In the genomic region with DNA sequence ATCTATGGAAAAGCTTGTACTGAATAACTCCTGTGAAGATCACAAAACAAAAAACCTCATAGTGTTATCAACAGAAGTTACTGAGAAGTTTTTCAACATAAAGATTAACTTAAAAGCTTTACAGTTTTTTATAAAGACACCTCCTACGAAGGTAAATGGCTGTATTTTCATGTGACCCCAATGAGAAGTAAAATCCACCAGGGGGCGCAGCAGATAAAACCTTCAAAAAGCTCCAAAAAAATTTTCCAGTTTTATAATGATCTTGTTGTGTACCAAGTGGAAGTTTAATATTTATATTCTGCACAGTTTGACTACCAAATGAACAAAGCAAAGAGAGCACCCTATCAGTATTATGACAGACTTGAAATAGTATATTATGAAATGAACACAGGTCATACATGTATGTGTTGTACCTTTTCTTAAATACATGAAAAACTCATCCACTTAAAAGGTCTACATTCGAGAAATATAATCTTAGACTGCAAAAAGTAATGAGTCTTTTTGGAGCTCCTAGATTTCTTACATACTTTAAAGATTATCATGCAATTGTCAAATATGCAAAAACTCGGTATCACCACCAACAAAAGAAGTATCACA, we compare ENCODE assay signal across 8 cellular contexts. TPM values are rescaled to one million over a fixed set of nuclear protein-coding genes. Genes with fewer than 3 reads are reported as not detected.
A peak's percentile ranks its signal among the peaks of the same experiment; 100 is the strongest.
DNase-seq lines count a peak whose midpoint lies in the region; ATAC-seq and TF ChIP-seq lines count a peak whose summit lies in the region.

No MANE protein-coding gene starts in this region.

- peaks cover 91% of the 10 kb centered on the region for H3K79me2 ChIP-seq in osteoblast (ENCODE audit: insufficient read depth, low read length)

- H3K36me3 Mint-ChIP-seq in endodermal cell (ENCODE audit: low read depth): peaks cover 4% of the 10 kb centered on the region

- ATAC-seq in HG03108 (IDR thresholded peaks at IDR 0.05; ENCODE audit: unreplicated experiment) (no peak), HG03135 (IDR thresholded peaks at IDR 0.05; ENCODE audit: unreplicated experiment) (no peak)

- H4K20me1 ChIP-seq in osteoblast (ENCODE audit: insufficient read depth, low read length): peaks cover 42% of the 10 kb centered on the region

- H3K27me3 Mint-ChIP-seq in endodermal cell (ENCODE audit: insufficient read depth): no peaks in the 10 kb centered on the region

- H3K4me1 Mint-ChIP-seq in endodermal cell: peaks cover 12% of the 10 kb centered on the region

- DNase-seq in HK-2 (ENCODE audit: unreplicated experiment) (peak; percentile 9), T-helper 22 cell (ENCODE audit: low read depth) (peak; percentile 22), endodermal cell (no peak), osteoblast (ENCODE audit: insufficient read length, low spot score, missing footprints) (no peak)
- DNase-seq in activated CD8-positive, alpha-beta memory T cell treated with anti-CD3 and anti-CD28 coated beads, Interleukin-2, amount 50 U/mL, for 4 hours: no peak

- H3K27me3 ChIP-seq in endodermal cell (ENCODE audit: control insufficient read depth, insufficient read depth, low read length, poor library complexity, severe bottlenecking): no peaks in the 10 kb centered on the region
- no peaks in the 10 kb centered on the region for H3K27me3 ChIP-seq in osteoblast (ENCODE audit: insufficient read depth, low read length)

- peak; percentile 72 for TF ChIP-seq CTCF in C4-2B (conservative IDR thresholded peaks at IDR 0.05)
- TF ChIP-seq CTCF in endodermal cell (conservative IDR thresholded peaks at IDR 0.05): peak; percentile 75
- TF ChIP-seq CTCF in osteoblast (IDR thresholded peaks at IDR 0.05; ENCODE audit: extremely low read depth, low read depth, low read length): peak; percentile 72

- WGBS in endodermal cell (ENCODE audit: insufficient coverage in 1 of 2, insufficient read length in 1 of 2), 2 experiments: 58 to 67% methylated on average over 1 to 4 of the region's 4 CpGs

- H3K9me3 Mint-ChIP-seq in endodermal cell: no peaks in the 10 kb centered on the region

- no peak overlapping the region for H2AFZ ChIP-seq in osteoblast (ENCODE audit: low read length)

- no peak overlapping the region for H3K27ac Mint-ChIP-seq in endodermal cell

- no peak overlapping the region for H3K4me3 ChIP-seq in endodermal cell (ENCODE audit: low read length)
- no peak overlapping the region for H3K4me3 ChIP-seq in osteoblast (ENCODE audit: insufficient read depth, low read length)

- peaks cover 3% of the 10 kb centered on the region for H3K36me3 ChIP-seq in endodermal cell (ENCODE audit: control insufficient read depth, insufficient read depth, low read length)
- H3K36me3 ChIP-seq in osteoblast (ENCODE audit: insufficient read depth, low read length): no peaks in the 10 kb centered on the region

- H3K27ac ChIP-seq in C4-2B (no peak overlapping the region), endodermal cell (ENCODE audit: low read depth, low read length) (no peak overlapping the region), osteoblast (ENCODE audit: low read depth, low read length) (no peak overlapping the region)

- H3K9ac ChIP-seq in endodermal cell (ENCODE audit: extremely low read depth, low read length, poor library complexity, severe bottlenecking): no peak overlapping the region

- H3K9me3 ChIP-seq in endodermal cell (ENCODE audit: control insufficient read depth, low read length) (no peaks in the 10 kb centered on the region), osteoblast (ENCODE audit: low read depth, low read length) (no peaks in the 10 kb centered on the region)

- H3K4me2 ChIP-seq in osteoblast (ENCODE audit: insufficient read depth, low read length): no peak overlapping the region

- no peak overlapping the region for H3K4me3 Mint-ChIP-seq in endodermal cell

- H3K4me1 ChIP-seq in endodermal cell (ENCODE audit: control insufficient read depth, insufficient read depth, low read length): peaks cover 4% of the 10 kb centered on the region
- H3K4me1 ChIP-seq in osteoblast (ENCODE audit: insufficient read depth, low read length): peaks cover 34% of the 10 kb centered on the region

RNA-seq across cellular contexts. Expression of gene PNO1, which starts 38.5 kb away (rescaled TPM):
- total RNA-seq in endodermal cell (10 to 100 TPM; 16.6 to 21.3 TPM), osteoblast (10.5 and 15.0 TPM in 2 replicates)
- polyA plus RNA-seq in endodermal cell (2013, experiment 1 of 2): 17.3 TPM
- 16.0 TPM for polyA plus RNA-seq in endodermal cell (2013, experiment 2 of 2)

RNA-seq across cellular contexts. Expression of gene PPP3R1, which starts 56.1 kb away (rescaled TPM):
- total RNA-seq in endodermal cell (10 to 100 TPM; 57.4 to 59.5 TPM), osteoblast (29.7 and 32.1 TPM in 2 replicates)
- 46.4 TPM for polyA plus RNA-seq in endodermal cell (2013, experiment 1 of 2)
- polyA plus RNA-seq in endodermal cell (2013, experiment 2 of 2): 44.5 TPM

Comparison
In these comparisons a context has a peak if more than half of its experiments do, and no peak if none do; other contexts are left out.
1. DNase-seq: peak in HK-2 (single experiment) and T-helper 22 cell (single experiment); none in endodermal cell (single experiment), osteoblast (single experiment) and activated CD8-positive, alpha-beta memory T cell treated with anti-CD3 and anti-CD28 coated beads, Interleukin-2, amount 50 U/mL, for 4 hours (single experiment).
2. Peak in every context shown above with its lines, with median percentiles within 50 percentile points of each other: CTCF ChIP-seq.